In the genomic region with DNA sequence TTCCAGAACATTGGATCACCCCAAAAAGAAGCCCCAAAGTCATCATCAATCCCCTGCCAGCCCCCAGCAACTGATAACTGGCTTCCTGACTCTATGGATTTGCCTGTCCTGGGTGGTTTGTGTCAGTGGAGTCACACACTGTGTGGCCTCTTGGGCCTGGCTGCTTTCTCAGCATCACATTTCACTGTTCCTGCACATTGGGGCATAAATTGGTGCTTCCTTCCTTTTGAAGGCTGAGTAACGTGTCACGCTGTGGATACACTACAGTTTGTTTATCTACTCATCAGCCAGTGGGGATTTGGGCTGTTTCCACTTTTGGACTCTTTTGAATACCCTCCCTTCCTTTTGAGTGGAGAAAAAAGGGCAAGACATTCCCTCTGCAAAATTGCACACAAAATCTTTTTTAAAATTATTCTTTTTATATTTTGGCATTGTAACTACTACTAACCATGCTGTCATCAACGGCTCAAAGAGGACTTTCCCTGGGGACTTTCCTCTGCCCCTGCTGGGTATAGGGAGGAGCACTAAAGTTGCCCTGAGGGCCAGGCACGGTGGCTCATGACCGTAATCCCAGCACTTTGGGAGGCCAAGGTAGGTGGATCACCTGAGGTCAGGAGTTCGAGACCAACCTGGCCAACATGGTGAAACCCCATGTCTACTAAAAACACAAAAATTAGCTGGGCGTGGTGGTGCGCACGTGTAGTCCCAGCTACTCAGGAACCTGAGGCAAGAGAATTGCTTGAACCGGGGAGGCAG, we compare ENCODE assay signal across 16 cellular contexts. TPM values are rescaled to one million over a fixed set of nuclear protein-coding genes. Genes with fewer than 3 reads are reported as not detected.
DNase-seq lines count a peak whose midpoint lies in the region; ATAC-seq and TF ChIP-seq lines count a peak whose summit lies in the region.
"Had no signal": no experiment of that assay in that cellular context is flagged by ENCODE, and none has a peak within 500 bp of the region (broad histone marks: within the 10 kb centered on the region; RNA-seq: fewer than 3 reads in every experiment).

No MANE protein-coding gene starts in this region.

- DNase-seq in activated CD4-positive, alpha-beta T cell treated with anti-CD3 and anti-CD28 coated beads for 36 hours, result no peak
- DNase-seq in activated CD4-positive, alpha-beta T cell treated with anti-CD3 and anti-CD28 coated beads for 1 hour, result no peak
- peak; percentile 60 for DNase-seq in M059J (ENCODE audit: low read depth)
- DNase-seq in mesothelial cell of epicardium (ENCODE audit: low spot score in 2 of 2, unreplicated experiment in 2 of 2), result no peak
- no peak for DNase-seq in NOMO-1 (lab: John Stamatoyannopoulos, UW; ENCODE audit: unreplicated experiment in 2 of 2)
- DNase-seq in coronary artery (ENCODE audit: low spot score), result no peak
- DNase-seq: ACHN; activated T-cell treated with anti-CD3 and anti-CD28 coated beads, Interleukin-2, amount 50 U/mL, for 24 hours; cortex of kidney; KG1; NCI-H1417 treated with DMSO at 0.1 percent for 48 hours; stimulated activated CD4-positive, alpha-beta T cell treated with anti-CD3 and anti-CD28 coated beads, Interleukin-4, amount 100 ng/mL, for 4 hours had no signal

- CTCF ChIA-PET in activated CD4-positive, alpha-beta T cell treated with anti-CD3 and anti-CD28 coated beads for 36 hours (lab: Charles Lee), result interaction anchor here (4.3 kb wide), 1 partner anchor 178 kb away, joined by 57 read pairs; no protein-coding TSS in a partner anchor

- H3K4me3 ChIP-seq in coronary artery, result no peak overlapping the region

- H3K4me3 Mint-ChIP-seq in activated CD4-positive, alpha-beta T cell treated with anti-CD3 and anti-CD28 coated beads for 36 hours, result no peak overlapping the region
- H3K4me3 Mint-ChIP-seq in dendritic cell treated with granulocyte-macrophage colony-stimulating factor and Interleukin-4, amounts not matched to agents 40 ng/mL and 50 ng/mL, for 4 days, result no peak overlapping the region
- no peak overlapping the region for H3K4me3 Mint-ChIP-seq in mesothelial cell of epicardium
- H3K4me3 Mint-ChIP-seq: activated T-cell treated with anti-CD3 and anti-CD28 coated beads, Interleukin-2, amount 50 U/mL, for 24 hours; memory B cell; neural crest cell had no signal

- no peak for TF ChIP-seq CTCF in mesothelial cell of epicardium (IDR thresholded peaks at IDR 0.05; ENCODE audit: unreplicated experiment)
- TF ChIP-seq CTCF in coronary artery (IDR thresholded peaks at IDR 0.05), result no peak

- POLR2A ChIA-PET in activated CD4-positive, alpha-beta T cell treated with anti-CD3 and anti-CD28 coated beads for 36 hours (lab: Charles Lee), result no interaction called here

- intact Hi-C loops in activated CD4-positive, alpha-beta T cell treated with anti-CD3 and anti-CD28 coated beads for 36 hours (cut with DNase I, micrococcal nuclease), result loop anchor here in 1 of 2 experiments (10.0 kb wide), 1 partner anchor 550 kb away; no protein-coding TSS in a partner anchor
- intact Hi-C loops in dendritic cell treated with granulocyte-macrophage colony-stimulating factor and Interleukin-4, amounts not matched to agents 40 ng/mL and 50 ng/mL, for 4 days (cut with micrococcal nuclease), result no loop called here

- H3K27ac Mint-ChIP-seq in activated CD4-positive, alpha-beta T cell treated with anti-CD3 and anti-CD28 coated beads for 36 hours, result no peak overlapping the region
- H3K27ac Mint-ChIP-seq in dendritic cell treated with granulocyte-macrophage colony-stimulating factor and Interleukin-4, amounts not matched to agents 40 ng/mL and 50 ng/mL, for 4 days, result peak overlapping the region; percentile 66
- peak overlapping the region; percentile 21 for H3K27ac Mint-ChIP-seq in mesothelial cell of epicardium
- H3K27ac Mint-ChIP-seq: activated T-cell treated with anti-CD3 and anti-CD28 coated beads, Interleukin-2, amount 50 U/mL, for 24 hours; memory B cell had no signal

- peak; percentile 39 for ATAC-seq in activated CD4-positive, alpha-beta T cell treated with anti-CD3 and anti-CD28 coated beads for 36 hours
- ATAC-seq in GM18867 (IDR thresholded peaks at IDR 0.05; ENCODE audit: unreplicated experiment), result no peak

- peaks cover 10% of the 10 kb centered on the region for H3K27me3 Mint-ChIP-seq in activated CD4-positive, alpha-beta T cell treated with anti-CD3 and anti-CD28 coated beads for 36 hours
- peaks cover 37% of the 10 kb centered on the region for H3K27me3 Mint-ChIP-seq in dendritic cell treated with granulocyte-macrophage colony-stimulating factor and Interleukin-4, amounts not matched to agents 40 ng/mL and 50 ng/mL, for 4 days
- peaks cover 18% of the 10 kb centered on the region for H3K27me3 Mint-ChIP-seq in mesothelial cell of epicardium (ENCODE audit: low read depth)

- H3K36me3 Mint-ChIP-seq in activated CD4-positive, alpha-beta T cell treated with anti-CD3 and anti-CD28 coated beads for 36 hours (ENCODE audit: low read depth), result no peaks in the 10 kb centered on the region
- H3K36me3 Mint-ChIP-seq in dendritic cell treated with granulocyte-macrophage colony-stimulating factor and Interleukin-4, amounts not matched to agents 40 ng/mL and 50 ng/mL, for 4 days (ENCODE audit: low read depth), result no peaks in the 10 kb centered on the region
- no peaks in the 10 kb centered on the region for H3K36me3 Mint-ChIP-seq in mesothelial cell of epicardium
- H3K36me3 Mint-ChIP-seq: memory B cell had no signal

- H3K9me3 Mint-ChIP-seq in activated CD4-positive, alpha-beta T cell treated with anti-CD3 and anti-CD28 coated beads for 36 hours (ENCODE audit: low read depth), result no peaks in the 10 kb centered on the region
- no peaks in the 10 kb centered on the region for H3K9me3 Mint-ChIP-seq in dendritic cell treated with granulocyte-macrophage colony-stimulating factor and Interleukin-4, amounts not matched to agents 40 ng/mL and 50 ng/mL, for 4 days
- H3K9me3 Mint-ChIP-seq in mesothelial cell of epicardium, result no peaks in the 10 kb centered on the region
- H3K9me3 Mint-ChIP-seq: activated T-cell treated with anti-CD3 and anti-CD28 coated beads, Interleukin-2, amount 50 U/mL, for 24 hours; memory B cell; neural crest cell had no signal

- H3K4me1 Mint-ChIP-seq in activated CD4-positive, alpha-beta T cell treated with anti-CD3 and anti-CD28 coated beads for 36 hours, result peaks cover 4% of the 10 kb centered on the region
- peaks cover 46% of the 10 kb centered on the region for H3K4me1 Mint-ChIP-seq in dendritic cell treated with granulocyte-macrophage colony-stimulating factor and Interleukin-4, amounts not matched to agents 40 ng/mL and 50 ng/mL, for 4 days (ENCODE audit: low read depth)
- H3K4me1 Mint-ChIP-seq in mesothelial cell of epicardium, result peaks cover 41% of the 10 kb centered on the region
- H3K4me1 Mint-ChIP-seq: memory B cell had no signal

- no peak overlapping the region for H3K27ac ChIP-seq in coronary artery

RNA-seq across cellular contexts. Expression of gene CELSR1, which starts 7.8 kb away (rescaled TPM):
- under 1 TPM; 0.43 to 0.46 TPM for total RNA-seq in activated CD4-positive, alpha-beta T cell treated with anti-CD3 and anti-CD28 coated beads for 36 hours
- total RNA-seq in M059J (2014; rRNA removed; shearing (Covaris generic)), result 4.3 and 11.8 TPM in 2 replicates
- total RNA-seq in mesothelial cell of epicardium, result 17.8 to 18.8 TPM (median 18.4 TPM) in 3 replicates
